In genomic region chr10:119233123-119233820, GRCh38 we compare ENCODE assay signal across 12 cellular contexts. TPM values are rescaled to one million over a fixed set of nuclear protein-coding genes. Genes with fewer than 3 reads are reported as not detected.
DNase-seq lines count a peak whose midpoint lies in the region; ATAC-seq, FAIRE-seq and TF ChIP-seq lines count a peak whose summit lies in the region.
"Had no signal": no experiment of that assay in that cellular context is flagged by ENCODE, and none has a peak within 500 bp of the region (broad histone marks: within the 10 kb centered on the region; RNA-seq: fewer than 3 reads in every experiment).

No MANE protein-coding gene starts in this region.

- H2AFZ ChIP-seq in fibroblast of lung (ENCODE audit: low read length) = no peak overlapping the region

- TF ChIP-seq POLR2A in H54 (IDR thresholded peaks at IDR 0.05; ENCODE audit: low read depth, low read length) = no peak

- H3K27me3 ChIP-seq in Panc1 (ENCODE audit: control insufficient read depth, insufficient read depth, low read length) (no peaks in the 10 kb centered on the region), fibroblast of lung (ENCODE audit: control insufficient read depth, insufficient read depth, low read length) (no peaks in the 10 kb centered on the region)
- H3K27me3 ChIP-seq: cardiac muscle cell had no signal

- CTCF ChIA-PET in Panc1 (lab: Charles Lee) = interaction anchor here (1.0 kb wide), 1 partner anchor 11 kb away, joined by 3 read pairs; no protein-coding TSS in a partner anchor

- H3K9ac ChIP-seq in fibroblast of lung (ENCODE audit: insufficient read depth, low read length) = no peak overlapping the region

- H4K20me1 ChIP-seq in fibroblast of lung (ENCODE audit: control insufficient read depth, extremely low read depth, insufficient read depth, low read length) = no peaks in the 10 kb centered on the region

- no peaks in the 10 kb centered on the region for H3K9me3 ChIP-seq in Panc1 (ENCODE audit: control insufficient read depth, insufficient read depth, low read depth, low read length)
- no peaks in the 10 kb centered on the region for H3K9me3 ChIP-seq in fibroblast of lung (ENCODE audit: control insufficient read depth, insufficient read depth, low read depth, low read length)
- H3K9me3 ChIP-seq: mucosa of descending colon had no signal

- H3K36me3 ChIP-seq in Panc1 (ENCODE audit: control insufficient read depth, insufficient read depth, low read length) (no peaks in the 10 kb centered on the region), fibroblast of lung (ENCODE audit: control insufficient read depth, insufficient read depth, low read length) (no peaks in the 10 kb centered on the region)
- H3K36me3 ChIP-seq: cardiac muscle cell had no signal

- intact Hi-C loops in Panc1 (cut with micrococcal nuclease; ENCODE audit: unreplicated experiment) = no loop called here

- in situ Hi-C loops in Panc1 (cut with HindIII; ENCODE audit: low pct_unique_long_range_greater_than_20kb, low sequenced_read_pairs) = no loop called here

- no TSS peak for BruUV-seq in Panc1 (replicated peaks; lab: Mats Ljungman, UMichigan)

- no peak overlapping the region for H3K4me3 ChIP-seq in Panc1 (ENCODE audit: low read depth in 2 of 2, low read length in 2 of 2)
- H3K4me3 ChIP-seq in fibroblast of lung (replicated peaks in 1 of 4; ENCODE audit: control extremely low read depth in 1 of 4, insufficient read depth in 1 of 4, low read depth in 3 of 4, low read length in 4 of 4) = no peak overlapping the region
- H3K4me3 ChIP-seq: cardiac muscle cell, mucosa of descending colon had no signal

- no peak overlapping the region for H3K4me2 ChIP-seq in fibroblast of lung (ENCODE audit: extremely low read depth, insufficient read depth, low read length)

- H3K4me1 ChIP-seq in Panc1 (ENCODE audit: control insufficient read depth, insufficient read depth, low read length) (peaks cover 37% of the 10 kb centered on the region), fibroblast of lung (ENCODE audit: control insufficient read depth, extremely low read depth, insufficient read depth, low read length) (peaks cover 28% of the 10 kb centered on the region)

- H3K27ac ChIP-seq in Panc1 (ENCODE audit: low read length) (peak overlapping the region; percentile 74), fibroblast of lung (ENCODE audit: insufficient read depth, low read length) (peak overlapping the region; percentile 66)
- H3K27ac ChIP-seq: cardiac muscle cell, HL-60 had no signal

- POLR2A ChIA-PET in Panc1 (lab: Charles Lee) = no interaction called here

- FAIRE-seq in H54 (lab: Jason Lieb, UNC) = no peak

- peaks cover 79% of the 10 kb centered on the region for H3K79me2 ChIP-seq in fibroblast of lung (ENCODE audit: control insufficient read depth, insufficient read depth, low read length)

- no peak for DNase-seq in Panc1 (ENCODE audit: low read depth, low spot score)
- DNase-seq in fibroblast of lung (ENCODE audit: low read depth in 2 of 2) = no peak
- DNase-seq in renal cortical epithelial cell (ENCODE audit: low read depth) = peak; percentile 20
- DNase-seq in effector CD4-positive, alpha-beta T cell = no peak
- no peak for DNase-seq in H54 (ENCODE audit: insufficient read length, low spot score)
- DNase-seq: mucosa of descending colon; NCI-H1092 treated with DMSO at 0.1 percent for 48 hours; stimulated activated naive CD4-positive, alpha-beta T cell treated with Interleukin-2 at 50 U/mL for 16 hours had no signal

- TF ChIP-seq CTCF in Panc1 (IDR thresholded peaks at IDR 0.05) = no peak
- no peak for TF ChIP-seq CTCF in fibroblast of lung (conservative IDR thresholded peaks at IDR 0.05 in 1 of 2, IDR thresholded peaks at IDR 0.05 in 1 of 2; ENCODE audit: low read depth in 1 of 2, low read length in 2 of 2)

- peak; percentile 38 for ATAC-seq in GM18868 (IDR thresholded peaks at IDR 0.05; ENCODE audit: unreplicated experiment)
- peak; percentile 22 for ATAC-seq in Panc1
- no peak for ATAC-seq in GM21786 (IDR thresholded peaks at IDR 0.05; ENCODE audit: unreplicated experiment)

RNA-seq across cellular contexts. Expression of gene GRK5, which starts 25.9 kb away (rescaled TPM):
- total RNA-seq in Panc1 (2021; ENCODE audit: unreplicated experiment) (29.0 TPM), fibroblast of lung (19.0 and 24.1 TPM in 2 replicates), renal cortical epithelial cell (1.1 and 3.0 TPM in 2 replicates)
- 23.6 TPM for polyA plus RNA-seq in Panc1 (2012; ENCODE audit: insufficient read length)
- polyA plus RNA-seq in fibroblast of lung = 26.9 and 90.3 TPM in 2 replicates
- 30.0 and 94.7 TPM in 2 replicates for polyA plus RNA-seq in fibroblast of lung (2012)
- 28.8 and 64.8 TPM in 2 replicates for polyA minus RNA-seq in fibroblast of lung (ENCODE audit: low replicate concordance)

RNA-seq across cellular contexts. Expression of gene PRDX3, which starts 54.7 kb away (rescaled TPM):
- 235 TPM for total RNA-seq in Panc1 (2021; ENCODE audit: unreplicated experiment)
- polyA plus RNA-seq in Panc1 (2012; ENCODE audit: insufficient read length) = 145 TPM
- total RNA-seq in fibroblast of lung = 144 and 287 TPM in 2 replicates
- polyA plus RNA-seq in fibroblast of lung = 303 and 333 TPM in 2 replicates
- polyA plus RNA-seq in fibroblast of lung (2012) = 166 and 194 TPM in 2 replicates
- 141 and 268 TPM in 2 replicates for polyA minus RNA-seq in fibroblast of lung (ENCODE audit: low replicate concordance)
- total RNA-seq in renal cortical epithelial cell = 361 and 404 TPM in 2 replicates
